In genomic region chr11:67607507-67607906, GRCh38 we compare ENCODE assay signal across 8 cellular contexts. TPM values are rescaled to one million over a fixed set of nuclear protein-coding genes. Genes with fewer than 3 reads are reported as not detected.
A peak's percentile ranks its signal among the peaks of the same experiment; 100 is the strongest.
DNase-seq lines count a peak whose midpoint lies in the region; ATAC-seq and TF ChIP-seq lines count a peak whose summit lies in the region.

No MANE protein-coding gene starts in this region.

- peak overlapping the region; percentile 98 for H2AFZ ChIP-seq in PC-9

- no peaks in the 10 kb centered on the region for H3K9me3 Mint-ChIP-seq in CD8-positive, alpha-beta T cell

- peaks cover 16% of the 10 kb centered on the region for H3K36me3 ChIP-seq in CD8-positive, alpha-beta T cell (ENCODE audit: insufficient read depth, low read length)
- H3K36me3 ChIP-seq in PC-9 (ENCODE audit: low read depth) = 0 out of 2 replicates have a peak, but pooled peaks cover 10% of the 10 kb centered on the region
- H3K36me3 ChIP-seq in esophagus (ENCODE audit: control insufficient read depth in 2 of 2, insufficient read depth in 2 of 2, low read length in 1 of 2) = peaks cover 24 to 30% of the 10 kb centered on the region in 2 donors
- no peaks in the 10 kb centered on the region for H3K36me3 ChIP-seq in ovary

- H4K20me1 ChIP-seq in PC-9 (ENCODE audit: insufficient read depth) = no peaks in the 10 kb centered on the region

- TSS peak; percentile 46 for BruUV-seq in PC-9 (replicated peaks; lab: Mats Ljungman, UMichigan)

- H3F3A ChIP-seq in PC-9 (ENCODE audit: insufficient read depth, low read depth) = peaks cover 16% of the 10 kb centered on the region

- TF ChIP-seq EP300 in ovary (IDR thresholded peaks at IDR 0.05) = no peak

- peak overlapping the region; percentile 91 for H3K4me3 Mint-ChIP-seq in CD8-positive, alpha-beta T cell

- peaks cover 6% of the 10 kb centered on the region for H3K27me3 Mint-ChIP-seq in CD8-positive, alpha-beta T cell (ENCODE audit: low read depth)

- no peak for ATAC-seq in CD8-positive, alpha-beta T cell

- POLR2A ChIA-PET in CD8-positive, alpha-beta T cell (lab: Charles Lee) = no interaction called here
- POLR2A ChIA-PET in PC-9 (lab: Charles Lee; ENCODE audit: unreplicated experiment) = no interaction called here

- no peaks in the 10 kb centered on the region for H3K9me2 ChIP-seq in PC-9 (ENCODE audit: insufficient read depth)

- peaks cover 37% of the 10 kb centered on the region for H3K36me3 Mint-ChIP-seq in CD8-positive, alpha-beta T cell

- intact Hi-C loops in CD8-positive, alpha-beta T cell (cut with DNase I, micrococcal nuclease) = loop anchor here (2.0 to 10.0 kb wide), 5 partner anchors 25 to 255 kb away; partner anchors contain the start of genes GSTP1 (in 1 of the 2), POLD4 (in 1 of the 2), PPP1CA (in 1 of the 2) and RAD9A (in 1 of the 2)
- intact Hi-C loops in PC-9 (cut with micrococcal nuclease; ENCODE audit: unreplicated experiment) (no loop called here), ovary (cut with DNase I) (no loop called here)

- peak overlapping the region; percentile 100 for H3K4me2 ChIP-seq in PC-9

- DNase-seq in CD8-positive, alpha-beta T cell = no peak
- DNase-seq in PC-9 = no peak
- DNase-seq in ovary = no peak
- no peak for DNase-seq in NCI-H748 treated with DMSO at 0.1 percent for 48 hours (lab: John Stamatoyannopoulos, UW)
- no peak for DNase-seq in NAMALWA (ENCODE audit: low spot score)
- no peak for DNase-seq in NCI-H1092 (lab: John Stamatoyannopoulos, UW)
- no peak for DNase-seq in NCI-H187 treated with DMSO at 0.1 percent for 48 hours (lab: John Stamatoyannopoulos, UW)

- TF ChIP-seq POLR2A in ovary (IDR thresholded peaks at IDR 0.05) = no peak

- H3K79me2 ChIP-seq in PC-9 (ENCODE audit: low read depth) = peaks cover 16% of the 10 kb centered on the region

- no peak for TF ChIP-seq CTCF in CD8-positive, alpha-beta T cell (IDR thresholded peaks at IDR 0.05)
- TF ChIP-seq CTCF in PC-9 (conservative IDR thresholded peaks at IDR 0.05) = no peak
- TF ChIP-seq CTCF in ovary (IDR thresholded peaks at IDR 0.05) = no peak

- H3K4me1 Mint-ChIP-seq in CD8-positive, alpha-beta T cell (ENCODE audit: low read depth) = peaks cover 21% of the 10 kb centered on the region

- CTCF ChIA-PET in CD8-positive, alpha-beta T cell (lab: Charles Lee) = interaction anchor here (0.7 to 1.0 kb wide), 4 partner anchors 22 to 250 kb away, joined by 3 to 4 read pairs (median 4); partner anchors contain the start of gene NUDT8
- CTCF ChIA-PET in PC-9 (lab: Charles Lee) = no interaction called here

- peaks cover 21% of the 10 kb centered on the region for H3K4me1 ChIP-seq in CD8-positive, alpha-beta T cell (ENCODE audit: insufficient read depth, low read length)
- peaks cover 12% of the 10 kb centered on the region for H3K4me1 ChIP-seq in PC-9 (replicated peaks; ENCODE audit: insufficient read depth)
- H3K4me1 ChIP-seq in esophagus (ENCODE audit: control insufficient read depth in 2 of 2, insufficient read depth in 2 of 2, low read length in 1 of 2) = peaks cover 2 to 6% of the 10 kb centered on the region in 2 donors
- peaks cover 8% of the 10 kb centered on the region for H3K4me1 ChIP-seq in ovary (ENCODE audit: insufficient read depth)

- H3K27me3 ChIP-seq in CD8-positive, alpha-beta T cell (ENCODE audit: insufficient read depth, low read length) = no peaks in the 10 kb centered on the region
- H3K27me3 ChIP-seq in PC-9 (ENCODE audit: insufficient read depth, low read depth) (0 out of 2 replicates have a peak, but pooled peaks cover 3% of the 10 kb centered on the region), esophagus (ENCODE audit: control insufficient read depth in 1 of 2, insufficient read depth in 2 of 2, low read length in 2 of 2) (no peaks in the 10 kb centered on the region), ovary (no peaks in the 10 kb centered on the region)

- no peaks in the 10 kb centered on the region for H3K9me3 ChIP-seq in CD8-positive, alpha-beta T cell (ENCODE audit: low read length)
- H3K9me3 ChIP-seq in PC-9 (ENCODE audit: insufficient read depth, low read depth) (peaks cover 4% of the 10 kb centered on the region; the same call in 1 of the 2 replicates), esophagus (ENCODE audit: control insufficient read depth in 2 of 2, insufficient read depth in 1 of 2, low read depth in 1 of 2, low read length in 1 of 2) (no peaks in the 10 kb centered on the region), ovary (no peaks in the 10 kb centered on the region)

- peak overlapping the region; percentile 89 for H3K27ac Mint-ChIP-seq in CD8-positive, alpha-beta T cell

- peak overlapping the region; percentile 69 for H3K4me3 ChIP-seq in CD8-positive, alpha-beta T cell (ENCODE audit: low read depth, low read length)
- H3K4me3 ChIP-seq in PC-9 (peak overlapping the region; percentile 98), esophagus (ENCODE audit: low read depth in 1 of 2, low read length in 2 of 2) (peak overlapping the region; percentile 77 to 94), ovary (peak overlapping the region; percentile 90)

- peak overlapping the region; percentile 71 for H3K27ac ChIP-seq in CD8-positive, alpha-beta T cell (ENCODE audit: low read depth, low read length)
- H3K27ac ChIP-seq in PC-9 = no peak overlapping the region
- H3K27ac ChIP-seq in esophagus (ENCODE audit: low read depth in 2 of 2, low read length in 1 of 2) = peak overlapping the region in 1 of 2 donors; percentile 83
- H3K27ac ChIP-seq in ovary = peak overlapping the region; percentile 54 to 67

- WGBS in esophagus, 2 donors = 37 to 38% methylated on average over 9 of the region's 9 CpGs
- WGBS in ovary, 3 donors = 30 to 49% (median 31%) methylated on average over 9 of the region's 9 CpGs

RNA-seq across cellular contexts. Expression of gene NDUFV1, which starts 0.8 kb away (rescaled TPM):
- 100 to 1,000 TPM; 220 to 237 TPM for total RNA-seq in CD8-positive, alpha-beta T cell
- total RNA-seq in PC-9 (2021) = 321 and 463 TPM in 2 replicates
- polyA plus RNA-seq in esophagus = 100 to 1,000 TPM; 122 to 137 TPM
- 100 to 1,000 TPM; 143 to 184 (median 169) TPM for total RNA-seq in ovary
- 100 to 1,000 TPM in 1 of 2 donors, 10 to 100 TPM in 1; 47.7 to 133 TPM for polyA plus RNA-seq in ovary

RNA-seq across cellular contexts. Expression of gene NUDT8, which starts 22.2 kb away (rescaled TPM):
- 1 to 10 TPM; 1.0 to 2.0 TPM for total RNA-seq in CD8-positive, alpha-beta T cell
- 25.5 and 33.3 TPM in 2 replicates for total RNA-seq in PC-9 (2021)
- polyA plus RNA-seq in esophagus = 10 to 100 TPM; 43.1 to 59.3 TPM
- total RNA-seq in ovary = 10 to 100 TPM in 1 of 7 donors, 1 to 10 TPM in 6; 5.0 to 10.5 (median 8.1) TPM
- polyA plus RNA-seq in ovary = 1 to 10 TPM in 1 of 2 donors, not detected in 1; 5.7 TPM

RNA-seq across cellular contexts. Expression of gene GSTP1, which starts 23.9 kb away (rescaled TPM):
- total RNA-seq in CD8-positive, alpha-beta T cell = 10 to 100 TPM; 56.8 to 56.9 TPM
- 2,063 and 2,645 TPM in 2 replicates for total RNA-seq in PC-9 (2021)
- 1,000 to 10,000 TPM; 3,504 to 3,523 TPM for polyA plus RNA-seq in esophagus
- 1,000 to 10,000 TPM in 1 of 7 donors, 100 to 1,000 TPM in 6; 358 to 1,321 (median 474) TPM for total RNA-seq in ovary
- 100 to 1,000 TPM; 189 to 444 TPM for polyA plus RNA-seq in ovary

RNA-seq across cellular contexts. Expression of gene TBX10, which starts 32.1 kb away (rescaled TPM):
- not detected for total RNA-seq in CD8-positive, alpha-beta T cell
- total RNA-seq in PC-9 (2021) (not detected in 2 replicates), ovary (not detected)
- polyA plus RNA-seq in esophagus (not detected), ovary (not detected)

RNA-seq across cellular contexts. Expression of gene ACY3, which starts 43.0 kb away (rescaled TPM):
- not detected for total RNA-seq in CD8-positive, alpha-beta T cell
- total RNA-seq in PC-9 (2021) (0.81 TPM in 1 of 2 replicates, not detected in the other), ovary (under 1 TPM in 2 of 7 donors, not detected in 5; 0.24 to 0.25 TPM)
- polyA plus RNA-seq in esophagus (under 1 TPM; 0.08 to 0.11 TPM), ovary (under 1 TPM in 1 of 2 donors, not detected in 1; 0.07 TPM)

Comparison
In these comparisons a context has a peak if more than half of its experiments do, and no peak if none do; other contexts are left out.
1. RNA of gene GSTP1, which starts 23.9 kb away (total RNA-seq): 2,063 to 2,645 TPM in PC-9 and 358 to 1,321 TPM in ovary; 56.8 to 56.9 TPM in CD8-positive, alpha-beta T cell; every median in the first group is over 4 times any median in the second.
2. intact Hi-C loops: an anchor here in CD8-positive, alpha-beta T cell (2.0 to 10.0 kb wide); none called in PC-9 and ovary.
3. Peak in every context shown above with its lines, with median percentiles within 50 percentile points of each other: H3K4me3 ChIP-seq.